Comparison of ENCODE assay signal across 23 cellular contexts in the genomic region with DNA sequence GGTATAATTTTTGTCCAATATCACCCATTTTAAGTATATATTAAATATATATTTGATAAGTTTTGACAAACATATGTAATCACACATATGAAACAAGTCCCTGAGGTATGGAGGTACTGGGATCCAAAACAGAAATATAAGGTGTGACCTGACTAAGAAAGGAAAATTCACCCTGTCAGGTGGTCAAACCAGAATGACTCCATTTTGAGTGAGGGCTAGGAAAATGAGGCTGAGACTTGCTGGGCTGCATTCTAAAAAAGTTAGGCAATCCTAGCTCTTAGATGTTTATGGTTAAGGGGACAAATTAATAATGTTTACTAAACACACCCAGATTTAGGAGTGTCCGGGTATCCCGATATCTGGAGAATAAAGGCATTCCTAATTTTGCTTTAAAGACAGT.
"Had no signal": no experiment of that assay in that cellular context is flagged by ENCODE, and none has a peak within 500 bp of the region (broad histone marks: within the 10 kb centered on the region; RNA-seq: fewer than 3 reads in every experiment).

No MANE protein-coding gene starts in this region.

- H3K9me3 ChIP-seq: Peyer's patch, SJCRH30 had no signal

- DNase-seq: Kasumi-1, MM.1S, NCI-H1092 treated with DMSO at 0.1 percent for 48 hours, NCI-H1436, NCI-H187, NCI-H2029, NCI-H2081 treated with DMSO at 0.1 percent for 48 hours, NCI-H2171, NCI-H226, NCI-H446, NCI-H510A, NCI-H524 treated with DMSO at 0.1 percent for 48 hours, NCI-H69, NCI-H774, Peyer's patch, SHP77 treated with DMSO at 0.1 percent for 48 hours, SJCRH30 had no signal

- H3K36me3 ChIP-seq: Peyer's patch, SJCRH30 had no signal

- H3K27ac Mint-ChIP-seq: IgD-negative memory B cell had no signal

- ATAC-seq: Right ventricle myocardium inferior, SK-N-SH treated with all-trans-retinoic acid at 6 μM for 48 hours had no signal

- H3K4me3 Mint-ChIP-seq: IgD-negative memory B cell had no signal

- H3K9ac ChIP-seq: KMS-11 had no signal

- H3K4me1 Mint-ChIP-seq: IgD-negative memory B cell had no signal

- H3K4me2 ChIP-seq: KMS-11 had no signal

- H3K27ac ChIP-seq: HL-60, KMS-11, Peyer's patch, SJCRH30 had no signal

- H3K4me3 ChIP-seq: K562, Peyer's patch, SJCRH30 had no signal

- H3K27me3 ChIP-seq: Peyer's patch, SJCRH30 had no signal

- H3K4me1 ChIP-seq: Peyer's patch, SJCRH30 had no signal
